ENCODE assay signal across 29 cellular contexts in genomic region chr7:96203781-96204180, GRCh38.
"Had no signal": no experiment of that assay in that cellular context is flagged by ENCODE, and none has a peak within 500 bp of the region (broad histone marks: within the 10 kb centered on the region; RNA-seq: fewer than 3 reads in every experiment).

No MANE protein-coding gene starts in this region.

- ATAC-seq: activated CD8-positive, alpha-beta T cell treated with anti-CD3 and anti-CD28 coated beads for 36 hours; activated naive CD4-positive, alpha-beta T cell treated with anti-CD3 and anti-CD28 coated beads, Interleukin-2, amount 50 U/mL, for 72 hours; activated T-cell treated with anti-CD3 and anti-CD28 coated beads, Interleukin-2, amount 50 U/mL, for 4 hours; activated T-cell treated with anti-CD3 and anti-CD28 coated beads, Interleukin-2, amount 50 U/mL, for 72 hours; activated T-helper 17 cell treated with anti-CD3 and anti-CD28 coated beads, Interleukin-2, amount 50 U/mL, for 72 hours; body of pancreas had no signal

- DNase-seq: activated B cell treated with CpG ODN at 0.5 μM for 24 hours; activated CD4-positive, alpha-beta memory T cell treated with anti-CD3 and anti-CD28 coated beads for 36 hours; activated CD4-positive, alpha-beta T cell treated with anti-CD3 and anti-CD28 coated beads for 4 hours; activated CD4-positive, alpha-beta T cell treated with anti-CD3 and anti-CD28 coated beads, Interleukin-2, amount 10 ng/mL, durations not matched to agents 24 days and 14 days; activated CD4-positive, alpha-beta T cell treated with anti-CD3 and anti-CD28 coated beads, Interleukin-2, amount 50 U/mL, for 1 hour; activated CD4-positive, alpha-beta T cell treated with anti-CD3 and anti-CD28 coated beads, Interleukin-2, amount 50 U/mL, for 4 hours; activated CD4-positive, CD25-positive, alpha-beta regulatory T cell treated with anti-CD3 and anti-CD28 coated beads, Interleukin-2, amount 50 U/mL, for 72 hours; activated CD8-positive, alpha-beta memory T cell treated with anti-CD3 and anti-CD28 coated beads, Interleukin-2, amount 50 U/mL, for 4 hours; activated CD8-positive, alpha-beta T cell treated with anti-CD3 and anti-CD28 coated beads for 36 hours; activated effector memory CD4-positive, alpha-beta T cell treated with anti-CD3 and anti-CD28 coated beads, Interleukin-2, amount 50 U/mL, for 16 hours; activated gamma-delta T cell treated with Interleukin-2 at 50 U/mL for 16 hours; activated naive CD4-positive, alpha-beta T cell; activated naive CD4-positive, alpha-beta T cell treated with anti-CD3 and anti-CD28 coated beads for 36 hours; activated naive CD4-positive, alpha-beta T cell treated with anti-CD3 and anti-CD28 coated beads, Interleukin-2, amount 50 U/mL, for 16 hours; activated naive CD8-positive, alpha-beta T cell treated with anti-CD3 and anti-CD28 coated beads for 36 hours; activated T-cell treated with anti-CD3 and anti-CD28 coated beads for 4 hours; activated T-cell treated with anti-CD3 and anti-CD28 coated beads, Interleukin-2, amount 50 U/mL, for 1 hour; activated T-cell treated with anti-CD3 and anti-CD28 coated beads, Interleukin-2, amount 50 U/mL, for 4 hours; activated T-cell treated with anti-CD3 and anti-CD28 coated beads, Interleukin-2, amount 50 U/mL, for 72 hours; adrenal gland; amniotic stem cell; aorta; body of pancreas; brain microvascular endothelial cell; central memory CD4-positive, alpha-beta T cell; T-helper 2 cell; T-helper 9 cell had no signal
